Comparison of ENCODE assay signal across 23 cellular contexts in genomic region chr6:106530502-106530901, GRCh38.
DNase-seq lines count a peak whose midpoint lies in the region; ATAC-seq, FAIRE-seq and TF ChIP-seq lines count a peak whose summit lies in the region.
"Had no signal": no experiment of that assay in that cellular context is flagged by ENCODE, and none has a peak within 500 bp of the region (broad histone marks: within the 10 kb centered on the region; RNA-seq: fewer than 3 reads in every experiment).

No MANE protein-coding gene starts in this region.

- no peaks in the 10 kb centered on the region for H3K9me3 ChIP-seq in A549
- no peaks in the 10 kb centered on the region for H3K9me3 ChIP-seq in CD4-positive, alpha-beta memory T cell (ENCODE audit: control insufficient read depth in 1 of 2, low read length in 2 of 2)
- H3K9me3 ChIP-seq in uterus, result no peaks in the 10 kb centered on the region
- H3K9me3 ChIP-seq: colonic mucosa, heart left ventricle, left ventricle myocardium inferior, stomach, tibial nerve had no signal

- H3K36me3 ChIP-seq in CD4-positive, alpha-beta memory T cell (ENCODE audit: insufficient read depth, low read length), result peaks cover 45% of the 10 kb centered on the region
- no peaks in the 10 kb centered on the region for H3K36me3 ChIP-seq in uterus
- H3K36me3 ChIP-seq: colonic mucosa, left ventricle myocardium inferior had no signal

- no peaks in the 10 kb centered on the region for H3K27me3 ChIP-seq in CD4-positive, alpha-beta memory T cell (ENCODE audit: insufficient read depth, low read length)
- H3K27me3 ChIP-seq in uterus, result no peaks in the 10 kb centered on the region
- H3K27me3 ChIP-seq: colonic mucosa, heart left ventricle, stomach, tibial nerve had no signal

- peaks cover 62 to 79% of the 10 kb centered on the region in 2 donors for H3K36me3 Mint-ChIP-seq in CD4-positive, alpha-beta memory T cell

- no peak for TF ChIP-seq RAD21 in A549 (conservative IDR thresholded peaks at IDR 0.05 in 1 of 2, IDR thresholded peaks at IDR 0.05 in 1 of 2)

- WGBS in A549 (ENCODE audit: missing lambda C conversion rate), result 34% methylated on average over 1 of the region's 1 CpG

- H3K4me1 ChIP-seq in A549 (peaks cover 49% of the 10 kb centered on the region), uterus (no peaks in the 10 kb centered on the region)
- H3K4me1 ChIP-seq in CD4-positive, alpha-beta memory T cell (ENCODE audit: insufficient read depth, low read length), result peaks cover 80% of the 10 kb centered on the region
- H3K4me1 ChIP-seq: colonic mucosa, left ventricle myocardium inferior had no signal

- no peaks in the 10 kb centered on the region for H3K9me3 Mint-ChIP-seq in CD4-positive, alpha-beta memory T cell
- H3K9me3 Mint-ChIP-seq: CD14-positive monocyte, nephron had no signal

- H3K27ac ChIP-seq in A549 (peak overlapping the region; percentile 4 to 59; a peak in 2 of 6 replicates), VCaP (peak overlapping the region; percentile 25; the same call in 1 of the 2 replicates), uterus (no peak overlapping the region)
- no peak overlapping the region for H3K27ac ChIP-seq in CD4-positive, alpha-beta memory T cell (ENCODE audit: low read depth, low read length)
- H3K27ac ChIP-seq: colonic mucosa, heart left ventricle, left ventricle myocardium inferior, stomach, tibial nerve had no signal

- peaks cover 56 to 84% (median 72%) of the 10 kb centered on the region in 4 donors for H3K4me1 Mint-ChIP-seq in CD4-positive, alpha-beta memory T cell
- H3K4me1 Mint-ChIP-seq: nephron had no signal

- H3K4me3 Mint-ChIP-seq in CD4-positive, alpha-beta memory T cell, result no peak overlapping the region
- H3K4me3 Mint-ChIP-seq: activated CD4-positive, alpha-beta T cell treated with anti-CD3 and anti-CD28 coated beads for 36 hours; CD14-positive monocyte; nephron had no signal

- no peak for TF ChIP-seq EP300 in A549 (IDR thresholded peaks at IDR 0.05)

- no peaks in the 10 kb centered on the region for H3K27me3 Mint-ChIP-seq in CD4-positive, alpha-beta memory T cell
- H3K27me3 Mint-ChIP-seq: activated CD4-positive, alpha-beta T cell treated with anti-CD3 and anti-CD28 coated beads for 36 hours had no signal

- no peak for ATAC-seq in A549
- ATAC-seq in GM18868 (IDR thresholded peaks at IDR 0.05; ENCODE audit: unreplicated experiment), result no peak
- ATAC-seq: activated CD4-positive, alpha-beta T cell treated with anti-CD3 and anti-CD28 coated beads for 36 hours; heart left ventricle; HepG2; sciatic nerve had no signal

- CTCF ChIA-PET in A549 (lab: Yijun Ruan, JAX), result interaction anchor here (1.0 to 2.0 kb wide), 2 partner anchors 8 to 18 kb away, joined by 3 to 4 read pairs; no protein-coding TSS in a partner anchor
- CTCF ChIA-PET in CD4-positive, alpha-beta memory T cell (lab: Charles Lee; ENCODE audit: partially characterized antibody), result interaction anchor here (2.4 to 3.5 kb wide), 2 partner anchors 18 to 36 kb away, joined by 8 to 26 read pairs; no protein-coding TSS in a partner anchor

- TF ChIP-seq CTCF in A549 (IDR thresholded peaks at IDR 0.05) (no peak), VCaP (conservative IDR thresholded peaks at IDR 0.05) (no peak), fibroblast of pulmonary artery (IDR thresholded peaks at IDR 0.05; ENCODE audit: low read length, missing control alignments) (no peak), uterus (IDR thresholded peaks at IDR 0.05) (no peak)

- POLR2A ChIA-PET in A549 (lab: Yijun Ruan, JAX), result no interaction called here
- POLR2A ChIA-PET in CD4-positive, alpha-beta memory T cell (lab: Charles Lee; ENCODE audit: partially characterized antibody), result interaction anchor here (2.1 to 7.2 kb wide), 3 partner anchors 10 to 17 kb away, joined by 10 to 74 read pairs (median 22); no protein-coding TSS in a partner anchor

- intact Hi-C loops in CD4-positive, alpha-beta memory T cell (cut with micrococcal nuclease), result no loop called here
- intact Hi-C loops in uterus (cut with DNase I; ENCODE audit: low total_unique reads), result no loop called here

- H3K4me2 ChIP-seq in A549, result peak overlapping the region; percentile 4; the same call in 2 of the 3 replicates

- DNase-seq in A549 (ENCODE audit: low read depth in 1 of 2, low spot score in 1 of 2), result no peak
- DNase-seq in GM19239 (ENCODE audit: insufficient read length, low spot score), result no peak
- peak; percentile 41 for DNase-seq in fibroblast of pulmonary artery (ENCODE audit: low read depth)
- DNase-seq in NCI-H1048 (lab: John Stamatoyannopoulos, UW), result no peak
- DNase-seq in CD4-positive, alpha-beta memory T cell, result no peak
- no peak for DNase-seq in uterus
- DNase-seq: activated CD4-positive, alpha-beta T cell treated with anti-CD3 and anti-CD28 coated beads for 36 hours; colonic mucosa; GDM1; heart left ventricle; left ventricle myocardium inferior; midbrain; NCI-H2081; NCI-H446; SHP77; stomach had no signal

- TF ChIP-seq POLR2A in A549 (IDR thresholded peaks at IDR 0.05; ENCODE audit: low read length), result no peak
- no peak for TF ChIP-seq POLR2A in uterus (IDR thresholded peaks at IDR 0.05)

- peak overlapping the region in 1 of 7 donors; percentile 14 for H3K27ac Mint-ChIP-seq in CD4-positive, alpha-beta memory T cell
- H3K27ac Mint-ChIP-seq: activated CD4-positive, alpha-beta T cell treated with anti-CD3 and anti-CD28 coated beads for 36 hours; nephron had no signal

- H3K4me3 ChIP-seq in A549, result no peak overlapping the region
- H3K4me3 ChIP-seq in fibroblast of pulmonary artery (replicated peaks; ENCODE audit: low read depth, low read length), result no peak overlapping the region
- H3K4me3 ChIP-seq in CD4-positive, alpha-beta memory T cell (ENCODE audit: low read length in 2 of 2), result no peak overlapping the region
- no peak overlapping the region for H3K4me3 ChIP-seq in uterus
- H3K4me3 ChIP-seq: colonic mucosa, heart left ventricle, left ventricle myocardium inferior, stomach, tibial nerve had no signal

- FAIRE-seq in A549 (lab: Jason Lieb, UNC) (no peak), GM19239 (lab: Jason Lieb, UNC) (peak; percentile 65)
- FAIRE-seq: HepG2 had no signal

TF ChIP-seq in A549, 52 proteins besides CTCF, POLR2A, EP300 and RAD21:
- TF ChIP-seq ZC3H11A (IDR thresholded peaks at IDR 0.05), result no peak

Comparison
In these comparisons a context has a peak if more than half of its experiments do, and no peak if none do; other contexts are left out.
1. H3K27ac ChIP-seq: peak in A549 (2 of 2) and VCaP (single experiment); none in CD4-positive, alpha-beta memory T cell (single experiment) and uterus (0 of 2).